In genomic region chr1:2400950-2401649, GRCh38 we compare ENCODE assay signal across 2 cellular contexts.
TF ChIP-seq lines count a peak whose summit lies in the region.

No MANE protein-coding gene starts in this region.

TF ChIP-seq in HCT116, 20 proteins besides CTCF, POLR2A, EP300 and RAD21:
- no peak for TF ChIP-seq ATF3 (IDR thresholded peaks at IDR 0.05)

TF ChIP-seq in GM12878, 131 proteins besides CTCF, POLR2A, EP300 and RAD21:
- no peak for TF ChIP-seq IKZF1 (conservative IDR thresholded peaks at IDR 0.05)
- no peak for TF ChIP-seq SMAD5 (IDR thresholded peaks at IDR 0.05; ENCODE audit: low read depth)
- no peak for TF ChIP-seq PKNOX1 (IDR thresholded peaks at IDR 0.05)
- TF ChIP-seq ZNF592 (IDR thresholded peaks at IDR 0.05): no peak
- TF ChIP-seq E2F4 (IDR thresholded peaks at IDR 0.05; ENCODE audit: low read depth, low read length): no peak
- TF ChIP-seq MYC (IDR thresholded peaks at IDR 0.05; ENCODE audit: insufficient read depth, insufficient read length, insufficient replicate concordance, low read length, severe bottlenecking): no peak
- no peak for TF ChIP-seq PML (IDR thresholded peaks at IDR 0.05; ENCODE audit: low read length)
- TF ChIP-seq BACH1 (IDR thresholded peaks at IDR 0.05; ENCODE audit: borderline replicate concordance): no peak
